1 cellular context compared by ENCODE assay signal in the genomic region with DNA sequence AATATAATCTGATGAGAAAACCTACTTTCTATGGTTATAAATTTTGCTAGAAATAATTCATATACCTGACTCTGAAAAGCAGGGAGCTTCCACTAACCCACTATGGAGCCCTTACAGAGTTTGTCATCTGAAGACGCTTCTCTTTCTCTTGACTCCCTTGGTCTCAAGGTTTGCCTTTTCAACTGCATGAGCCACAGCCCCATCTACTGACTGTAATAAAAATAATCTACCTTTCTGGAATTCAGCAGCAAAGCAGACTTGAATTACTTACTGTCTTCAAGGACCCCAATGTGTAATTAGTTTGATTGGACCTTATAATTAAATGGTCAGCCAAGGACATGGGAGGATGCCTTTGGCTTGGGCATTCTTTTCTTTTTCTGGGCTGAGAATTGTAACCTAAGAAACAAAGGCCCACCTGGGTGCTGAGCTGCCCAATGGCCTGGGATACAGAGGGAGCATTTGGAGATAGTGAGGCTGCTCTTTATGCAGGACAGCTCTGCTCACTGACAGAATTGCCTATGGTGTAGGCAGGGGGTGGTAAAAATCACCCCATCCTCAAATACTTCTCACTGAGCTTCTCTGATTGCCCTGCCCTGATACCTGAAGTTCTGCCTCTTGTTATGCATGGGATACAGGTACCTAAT.
TF ChIP-seq lines count a peak whose summit lies in the region.

No MANE protein-coding gene starts in this region.

TF ChIP-seq in liver, 16 proteins besides CTCF, POLR2A, EP300 and RAD21 (continued from another document):
- TF ChIP-seq SP1 (IDR thresholded peaks at IDR 0.05) (no peak), RXRA (IDR thresholded peaks at IDR 0.05) (no peak), GABPA (IDR thresholded peaks at IDR 0.05 in 1 of 2, conservative IDR thresholded peaks at IDR 0.05 in 1 of 2) (no peak), TAF1 (conservative IDR thresholded peaks at IDR 0.05) (no peak), EGR1 (IDR thresholded peaks at IDR 0.05; ENCODE audit: low read depth in 2 of 2) (no peak)
- TF ChIP-seq, protein P1, sequence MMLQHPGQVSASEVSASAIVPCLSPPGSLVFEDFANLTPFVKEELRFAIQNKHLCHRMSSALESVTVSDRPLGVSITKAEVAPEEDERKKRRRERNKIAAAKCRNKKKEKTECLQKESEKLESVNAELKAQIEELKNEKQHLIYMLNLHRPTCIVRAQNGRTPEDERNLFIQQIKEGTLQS (IDR thresholded peaks at IDR 0.05), result no peak
